Comparison of ENCODE assay signal across 8 cellular contexts in the genomic region with DNA sequence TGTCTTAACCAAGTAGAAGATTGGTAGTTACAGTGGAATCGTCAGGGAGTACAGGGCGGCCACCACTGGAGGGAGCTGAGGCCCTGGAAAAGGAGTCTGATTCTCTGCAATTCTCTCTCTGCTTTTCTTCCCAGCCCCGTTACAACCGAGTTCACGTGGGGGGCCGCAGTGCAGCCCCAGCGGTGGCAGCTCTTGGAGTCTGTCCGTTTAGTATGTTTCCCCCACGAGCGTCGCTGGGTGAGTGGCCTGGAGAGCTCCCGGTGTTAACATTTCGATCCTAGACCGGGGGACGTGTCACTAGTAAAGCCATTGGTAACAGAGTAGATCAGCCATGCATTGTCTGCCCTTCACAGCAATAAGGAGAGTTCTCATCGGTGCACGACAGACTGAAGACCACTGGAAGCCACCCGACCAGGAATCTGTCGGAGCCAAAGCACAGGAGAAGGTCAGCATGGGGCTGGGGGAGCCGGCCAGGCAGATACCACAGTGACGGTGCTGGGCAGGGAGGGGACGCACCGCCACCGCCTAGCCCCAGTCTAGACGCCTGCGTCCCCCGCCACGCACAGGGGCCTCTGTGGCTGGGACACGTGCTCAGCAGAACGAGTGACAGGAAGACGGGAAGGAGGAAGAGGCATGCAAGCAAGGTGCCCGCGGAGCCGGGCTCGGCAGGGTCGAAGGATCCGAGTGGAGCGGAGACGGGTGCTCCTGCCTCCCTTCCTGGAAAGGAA. TPM values are rescaled to one million over a fixed set of nuclear protein-coding genes. Genes with fewer than 3 reads are reported as not detected.
DNase-seq lines count a peak whose midpoint lies in the region; ATAC-seq and TF ChIP-seq lines count a peak whose summit lies in the region.

No MANE protein-coding gene starts in this region.

- DNase-seq in NCI-H2196 (lab: John Stamatoyannopoulos, UW; ENCODE audit: unreplicated experiment), result peak; percentile 31
- no peak for DNase-seq in NCI-H2196 treated with DMSO at 0.1 percent for 48 hours (lab: John Stamatoyannopoulos, UW; ENCODE audit: unreplicated experiment)
- DNase-seq in NOMO-1 treated with DMSO at 0.1 percent for 48 hours (lab: John Stamatoyannopoulos, UW; ENCODE audit: unreplicated experiment), result peak; percentile 21
- DNase-seq in chondrocyte (ENCODE audit: low spot score), result peak; percentile 87
- DNase-seq in occipital lobe (lab: John Stamatoyannopoulos, UW), result peak; percentile 41
- no peak for DNase-seq in Karpas-422
- no peak for DNase-seq in activated CD4-positive, CD25-positive, alpha-beta regulatory T cell treated with anti-CD3 and anti-CD28 coated beads, Interleukin-2, amount 50 U/mL, for 72 hours

- H3K27ac Mint-ChIP-seq in chondrocyte (ENCODE audit: unreplicated experiment), result peak overlapping the region; percentile 49

- H3K4me3 Mint-ChIP-seq in chondrocyte (ENCODE audit: unreplicated experiment), result no peak overlapping the region

- peak; percentile 79 for TF ChIP-seq CTCF in chondrocyte (IDR thresholded peaks at IDR 0.05)

- no peak overlapping the region for H2AFZ ChIP-seq in Karpas-422 (ENCODE audit: low read length)

- no peaks in the 10 kb centered on the region for H3K27me3 ChIP-seq in Karpas-422 (ENCODE audit: low read length)

- no peak for ATAC-seq in GM19395 (IDR thresholded peaks at IDR 0.05; ENCODE audit: unreplicated experiment)

- H3K27ac ChIP-seq in Karpas-422 (ENCODE audit: low read length), result no peak overlapping the region

- H3K4me1 ChIP-seq in Karpas-422 (ENCODE audit: low read length), result no peaks in the 10 kb centered on the region

- no peaks in the 10 kb centered on the region for H3K9me3 Mint-ChIP-seq in chondrocyte (ENCODE audit: low read depth)

- peaks cover 69% of the 10 kb centered on the region for H3K4me1 Mint-ChIP-seq in chondrocyte (ENCODE audit: low read depth)

- H3K79me2 ChIP-seq in Karpas-422 (ENCODE audit: low read length), result no peaks in the 10 kb centered on the region

- peaks cover 33% of the 10 kb centered on the region; the same call in 1 of the 2 replicates for H4K20me1 ChIP-seq in Karpas-422 (ENCODE audit: insufficient read depth, low read depth, low read length)

- no peaks in the 10 kb centered on the region for H3K9me2 ChIP-seq in Karpas-422 (replicated peaks; ENCODE audit: insufficient read depth, low read length)

- peaks cover 15% of the 10 kb centered on the region; the same call in 1 of the 2 replicates for H3K36me3 ChIP-seq in Karpas-422 (ENCODE audit: insufficient read depth, low read length)

- H3K36me3 Mint-ChIP-seq in chondrocyte (ENCODE audit: low read depth), result peaks cover 32% of the 10 kb centered on the region

- no peak overlapping the region for H3K4me3 ChIP-seq in Karpas-422 (ENCODE audit: low read length)

- H3K4me2 ChIP-seq in Karpas-422 (ENCODE audit: low read depth, low read length, poor library complexity, severe bottlenecking), result no peak overlapping the region

- no peak overlapping the region for H3K9ac ChIP-seq in Karpas-422 (ENCODE audit: low read length)

- no peaks in the 10 kb centered on the region for H3K9me3 ChIP-seq in Karpas-422 (ENCODE audit: low read length)

- H3K27me3 Mint-ChIP-seq in chondrocyte (ENCODE audit: low read depth), result no peaks in the 10 kb centered on the region

RNA-seq across cellular contexts. Expression of a gene that starts 15.7 kb away (rescaled TPM):
- total RNA-seq in chondrocyte (53.3 to 206 TPM (median 189 TPM) in 3 replicates), occipital lobe (4.2 TPM)
- 0.67 and 6.0 TPM in 2 replicates for total RNA-seq in Karpas-422 (2014; rRNA removed; shearing (Covaris generic); ENCODE audit: low replicate concordance)

RNA-seq across cellular contexts. Expression of a gene that starts 28.9 kb away (rescaled TPM):
- 93.0 to 94.5 TPM (median 93.9 TPM) in 3 replicates for total RNA-seq in chondrocyte
- 23.9 TPM for total RNA-seq in occipital lobe
- 27.1 and 30.6 TPM in 2 replicates for total RNA-seq in Karpas-422 (2014; rRNA removed; shearing (Covaris generic); ENCODE audit: low replicate concordance)

RNA-seq across cellular contexts. Expression of a gene that starts 31.9 kb away (rescaled TPM):
- total RNA-seq in chondrocyte (23.5 to 39.8 TPM (median 24.1 TPM) in 3 replicates), occipital lobe (18.6 TPM)
- 31.3 and 37.4 TPM in 2 replicates for total RNA-seq in Karpas-422 (2014; rRNA removed; shearing (Covaris generic); ENCODE audit: low replicate concordance)

Comparison
In these comparisons a context has a peak if more than half of its experiments do, and no peak if none do; other contexts are left out.
1. DNase-seq: peak in NCI-H2196 (single experiment), NOMO-1 treated with DMSO at 0.1 percent for 48 hours (single experiment), chondrocyte (single experiment) and occipital lobe (single experiment); none in NCI-H2196 treated with DMSO at 0.1 percent for 48 hours (single experiment), Karpas-422 (single experiment) and activated CD4-positive, CD25-positive, alpha-beta regulatory T cell treated with anti-CD3 and anti-CD28 coated beads, Interleukin-2, amount 50 U/mL, for 72 hours (single experiment).